1 cellular context compared by ENCODE assay signal in genomic region chr20:47509104-47509661, GRCh38.
TF ChIP-seq lines count a peak whose summit lies in the region.

No MANE protein-coding gene starts in this region.

TF ChIP-seq in HepG2, 621 proteins besides CTCF, POLR2A, EP300 and RAD21 (continued from another document):
- TF ChIP-seq SETDB1 (CRISPR knock-in tag; IDR thresholded peaks at IDR 0.05; ENCODE audit: borderline replicate concordance) = 0 out of 2 replicates have a peak, but pooled peaks have one; percentile 33
